8 cellular contexts compared by ENCODE assay signal in genomic region chr19:6412111-6412999, GRCh38. TPM values are rescaled to one million over a fixed set of nuclear protein-coding genes. Genes with fewer than 3 reads are reported as not detected.
DNase-seq lines count a peak whose midpoint lies in the region; ATAC-seq and TF ChIP-seq lines count a peak whose summit lies in the region.

No MANE protein-coding gene starts in this region.

- H3K79me2 ChIP-seq in Loucy (ENCODE audit: insufficient read depth, low read length) = peaks cover 2% of the 10 kb centered on the region; the same call in 1 of the 2 replicates

- peak overlapping the region in 3 of 12 donors; percentile 33 to 39 (median 39) for H3K27ac ChIP-seq in heart left ventricle

- ATAC-seq in heart left ventricle = peak; percentile 26 to 37 (median 32)

- no peak for TF ChIP-seq POLR2A in heart left ventricle (IDR thresholded peaks at IDR 0.05)

- H3K27me3 Mint-ChIP-seq in activated T-cell treated with anti-CD3 and anti-CD28 coated beads, Interleukin-2, amount 50 U/mL, for 24 hours = no peaks in the 10 kb centered on the region

- peaks cover 30% of the 10 kb centered on the region for H4K20me1 ChIP-seq in Loucy (ENCODE audit: insufficient read depth, low read length, poor library complexity, severe bottlenecking)

- no peak overlapping the region for H3K4me2 ChIP-seq in Loucy (ENCODE audit: low read depth, low read length, poor library complexity, severe bottlenecking)

- no peaks in the 10 kb centered on the region for H3K27me3 ChIP-seq in Loucy (ENCODE audit: insufficient read depth, low read length, poor library complexity, severe bottlenecking)
- H3K27me3 ChIP-seq in heart left ventricle = no peaks in the 10 kb centered on the region

- intact Hi-C loops in heart left ventricle (cut with DNase I) = loop anchor here in 1 of 10 donors (10.0 kb wide), 1 partner anchor 208 kb away; no protein-coding TSS in a partner anchor

- no peaks in the 10 kb centered on the region for H3K9me3 Mint-ChIP-seq in activated T-cell treated with anti-CD3 and anti-CD28 coated beads, Interleukin-2, amount 50 U/mL, for 24 hours

- no peak overlapping the region for H3K27ac Mint-ChIP-seq in activated T-cell treated with anti-CD3 and anti-CD28 coated beads, Interleukin-2, amount 50 U/mL, for 24 hours

- TF ChIP-seq CTCF in GM10248 (IDR thresholded peaks at IDR 0.05; ENCODE audit: control extremely low read depth, extremely low read depth, low read depth, missing control alignments) (peak; percentile 46), Loucy (conservative IDR thresholded peaks at IDR 0.05; ENCODE audit: low read length) (peak; percentile 84), heart left ventricle (IDR thresholded peaks at IDR 0.05) (peak; percentile 23 to 65 (median 49))

- no peak overlapping the region for H2AFZ ChIP-seq in Loucy (ENCODE audit: low read length)

- H3K36me3 ChIP-seq in Loucy (ENCODE audit: insufficient read depth, low read length) (peaks cover 44% of the 10 kb centered on the region; the same call in 1 of the 2 replicates), heart left ventricle (peaks cover 0 to 42% (median 38%) of the 10 kb centered on the region in 9 donors)

- no peak overlapping the region for H3K9ac ChIP-seq in Loucy (ENCODE audit: low read depth, low read length, poor library complexity, severe bottlenecking)

- H3K36me3 Mint-ChIP-seq in activated T-cell treated with anti-CD3 and anti-CD28 coated beads, Interleukin-2, amount 50 U/mL, for 24 hours (ENCODE audit: low read depth) = peaks cover 46% of the 10 kb centered on the region

- POLR2A ChIA-PET in GM10248 (lab: Yijun Ruan, JAX) = no interaction called here

- CTCF ChIA-PET in GM10248 (lab: Yijun Ruan, JAX) = interaction anchor here (0.9 to 1.0 kb wide), 2 partner anchors 40 to 194 kb away, joined by 3 read pairs; partner anchors contain the start of gene ALKBH7

- H3K9me3 ChIP-seq in Loucy (ENCODE audit: insufficient read depth, low read depth, low read length) (no peaks in the 10 kb centered on the region), heart left ventricle (no peaks in the 10 kb centered on the region)

- no peaks in the 10 kb centered on the region for H3K9me2 ChIP-seq in Loucy (replicated peaks; ENCODE audit: low read depth, low read length)

- H3K4me1 Mint-ChIP-seq in activated T-cell treated with anti-CD3 and anti-CD28 coated beads, Interleukin-2, amount 50 U/mL, for 24 hours (ENCODE audit: low read depth) = no peaks in the 10 kb centered on the region

- H3K4me3 ChIP-seq in Loucy (ENCODE audit: low read length, poor library complexity, severe bottlenecking) (no peak overlapping the region), heart left ventricle (no peak overlapping the region)

- WGBS in heart left ventricle, 4 donors = 50 to 69% (median 55%) methylated on average over 13 to 25 of the region's 25 CpGs

- H3K4me1 ChIP-seq in Loucy (ENCODE audit: insufficient read depth, low read length, poor library complexity, severe bottlenecking) (no peaks in the 10 kb centered on the region), heart left ventricle (peaks cover 0 to 12% (median 1%) of the 10 kb centered on the region in 12 donors)

- H3F3A ChIP-seq in Loucy (ENCODE audit: low read depth) = no peaks in the 10 kb centered on the region

- peak; percentile 66 for DNase-seq in GM10248 (ENCODE audit: extremely low spot score)
- DNase-seq in activated T-cell treated with anti-CD3 and anti-CD28 coated beads, Interleukin-2, amount 50 U/mL, for 24 hours = peak; percentile 68
- no peak for DNase-seq in heart left ventricle
- peak; percentile 44 to 50 (median 45) for DNase-seq in stimulated activated CD4-positive, alpha-beta T cell treated with anti-CD3 and anti-CD28 coated beads, Interleukin-12 subunit alpha, Interleukin-12 subunit beta, amount 100 ng/mL, for 48 hours (ENCODE audit: low read depth in 2 of 3, low spot score in 1 of 3)
- no peak for DNase-seq in SKM-1 treated with dmso at 0.1 percent for 144 hours (lab: John Stamatoyannopoulos, UW; ENCODE audit: unreplicated experiment)
- DNase-seq in NCI-H1930 (lab: John Stamatoyannopoulos, UW) = no peak
- DNase-seq in OCI-M2 (lab: John Stamatoyannopoulos, UW; ENCODE audit: unreplicated experiment) = no peak

- H3K4me3 Mint-ChIP-seq in activated T-cell treated with anti-CD3 and anti-CD28 coated beads, Interleukin-2, amount 50 U/mL, for 24 hours = no peak overlapping the region

RNA-seq across cellular contexts. Expression of gene KHSRP, which starts 12.3 kb away (rescaled TPM):
- 100 to 1,000 TPM in 2 of 9 donors, 10 to 100 TPM in 7; 58.2 to 122 (median 89.3) TPM for total RNA-seq in heart left ventricle
- 100 to 1,000 TPM in 1 of 2 donors, 10 to 100 TPM in 1; 53.9 to 118 TPM for polyA plus RNA-seq in heart left ventricle

RNA-seq across cellular contexts. Expression of gene GTF2F1, which starts 19.4 kb away (rescaled TPM):
- 10 to 100 TPM; 20.8 to 41.8 (median 29.8) TPM for total RNA-seq in heart left ventricle
- polyA plus RNA-seq in heart left ventricle = 10 to 100 TPM; 26.9 to 58.2 TPM

RNA-seq across cellular contexts. Expression of gene SLC25A41, which starts 21.2 kb away (rescaled TPM):
- under 1 TPM in 7 of 9 donors, not detected in 2; 0.17 to 0.96 (median 0.44) TPM for total RNA-seq in heart left ventricle
- 1 to 10 TPM in 1 of 2 donors, under 1 TPM in 1; 0.50 to 1.4 TPM for polyA plus RNA-seq in heart left ventricle

RNA-seq across cellular contexts. Expression of gene PSPN, which starts 36.6 kb away (rescaled TPM):
- 1 to 10 TPM in 2 of 9 donors, under 1 TPM in 7; 0.24 to 1.3 (median 0.86) TPM for total RNA-seq in heart left ventricle
- 1 to 10 TPM in 1 of 2 donors, under 1 TPM in 1; 0.53 to 1.4 TPM for polyA plus RNA-seq in heart left ventricle

RNA-seq across cellular contexts. Expression of gene ALKBH7, which starts 39.8 kb away (rescaled TPM):
- 100 to 1,000 TPM in 8 of 9 donors, 10 to 100 TPM in 1; 92.4 to 214 (median 148) TPM for total RNA-seq in heart left ventricle
- polyA plus RNA-seq in heart left ventricle = 100 to 1,000 TPM; 123 to 139 TPM

Comparison
In these comparisons a context has a peak if more than half of its experiments do, and no peak if none do; other contexts are left out.
1. DNase-seq: peak in GM10248 (single experiment), activated T-cell treated with anti-CD3 and anti-CD28 coated beads, Interleukin-2, amount 50 U/mL, for 24 hours (single experiment) and stimulated activated CD4-positive, alpha-beta T cell treated with anti-CD3 and anti-CD28 coated beads, Interleukin-12 subunit alpha, Interleukin-12 subunit beta, amount 100 ng/mL, for 48 hours (3 of 3); none in heart left ventricle (0 of 5), SKM-1 treated with dmso at 0.1 percent for 144 hours (single experiment), NCI-H1930 (0 of 2) and OCI-M2 (single experiment).
2. Peak in every context shown above with its lines, with median percentiles within 50 percentile points of each other: CTCF ChIP-seq.